8 cellular contexts compared by ENCODE assay signal in the genomic region with DNA sequence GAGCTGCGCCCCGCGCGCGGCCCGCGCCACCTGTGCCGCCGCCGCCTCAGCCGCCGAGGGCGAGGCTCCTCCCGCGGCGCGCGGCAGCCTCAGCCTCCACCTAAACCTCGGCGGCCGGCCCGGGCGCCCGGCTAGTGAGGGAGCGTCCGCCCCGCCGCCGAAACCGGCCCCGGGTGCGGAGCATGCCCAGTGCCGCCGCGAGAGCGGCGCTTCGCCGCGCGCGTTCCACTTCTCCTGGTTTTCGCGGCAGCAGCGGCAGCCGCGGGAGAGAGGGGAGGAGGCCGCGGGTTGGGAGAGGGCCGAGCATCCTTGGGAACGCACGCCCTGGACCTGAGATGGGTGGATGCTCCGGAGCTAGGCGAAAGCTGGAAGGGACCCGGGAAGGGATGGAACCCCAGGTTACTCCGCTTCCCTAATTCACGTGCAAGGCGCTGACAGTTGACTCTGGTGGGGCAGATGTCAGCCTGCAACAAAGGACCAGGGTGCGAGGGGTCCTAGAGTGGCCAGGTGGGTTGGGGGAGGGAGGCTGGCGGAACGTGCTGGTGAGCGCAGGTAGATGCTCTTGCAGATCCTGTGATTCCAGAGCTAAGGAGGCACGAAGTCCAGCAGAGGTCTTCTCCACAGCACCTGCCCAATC. TPM values are rescaled to one million over a fixed set of nuclear protein-coding genes. Genes with fewer than 3 reads are reported as not detected.
DNase-seq lines count a peak whose midpoint lies in the region; TF ChIP-seq lines count a peak whose summit lies in the region.

A gene with protein sequence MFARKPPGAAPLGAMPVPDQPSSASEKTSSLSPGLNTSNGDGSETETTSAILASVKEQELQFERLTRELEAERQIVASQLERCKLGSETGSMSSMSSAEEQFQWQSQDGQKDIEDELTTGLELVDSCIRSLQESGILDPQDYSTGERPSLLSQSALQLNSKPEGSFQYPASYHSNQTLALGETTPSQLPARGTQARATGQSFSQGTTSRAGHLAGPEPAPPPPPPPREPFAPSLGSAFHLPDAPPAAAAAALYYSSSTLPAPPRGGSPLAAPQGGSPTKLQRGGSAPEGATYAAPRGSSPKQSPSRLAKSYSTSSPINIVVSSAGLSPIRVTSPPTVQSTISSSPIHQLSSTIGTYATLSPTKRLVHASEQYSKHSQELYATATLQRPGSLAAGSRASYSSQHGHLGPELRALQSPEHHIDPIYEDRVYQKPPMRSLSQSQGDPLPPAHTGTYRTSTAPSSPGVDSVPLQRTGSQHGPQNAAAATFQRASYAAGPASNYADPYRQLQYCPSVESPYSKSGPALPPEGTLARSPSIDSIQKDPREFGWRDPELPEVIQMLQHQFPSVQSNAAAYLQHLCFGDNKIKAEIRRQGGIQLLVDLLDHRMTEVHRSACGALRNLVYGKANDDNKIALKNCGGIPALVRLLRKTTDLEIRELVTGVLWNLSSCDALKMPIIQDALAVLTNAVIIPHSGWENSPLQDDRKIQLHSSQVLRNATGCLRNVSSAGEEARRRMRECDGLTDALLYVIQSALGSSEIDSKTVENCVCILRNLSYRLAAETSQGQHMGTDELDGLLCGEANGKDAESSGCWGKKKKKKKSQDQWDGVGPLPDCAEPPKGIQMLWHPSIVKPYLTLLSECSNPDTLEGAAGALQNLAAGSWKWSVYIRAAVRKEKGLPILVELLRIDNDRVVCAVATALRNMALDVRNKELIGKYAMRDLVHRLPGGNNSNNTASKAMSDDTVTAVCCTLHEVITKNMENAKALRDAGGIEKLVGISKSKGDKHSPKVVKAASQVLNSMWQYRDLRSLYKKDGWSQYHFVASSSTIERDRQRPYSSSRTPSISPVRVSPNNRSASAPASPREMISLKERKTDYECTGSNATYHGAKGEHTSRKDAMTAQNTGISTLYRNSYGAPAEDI (N-terminal part only) (minus strand): TSS at position 177 of the 637 bp plus-strand sequence. CDS start 593 bp downstream, outside the sequence.

- no peak for TF ChIP-seq CTCF in astrocyte of the cerebellum (IDR thresholded peaks at IDR 0.05; ENCODE audit: low read depth, low read length, missing control alignments)

- no peaks in the 10 kb centered on the region for H3K4me1 ChIP-seq in SJCRH30

- in situ Hi-C loops in astrocyte of the cerebellum (cut with HindIII; ENCODE audit: low sequenced_read_pairs): no loop called here

- DNase-seq in NCI-H1092 treated with DMSO at 0.1 percent for 48 hours (lab: John Stamatoyannopoulos, UW) (peak; percentile 26), NCI-H1092 (lab: John Stamatoyannopoulos, UW) (no peak), NCI-H1105 treated with DMSO at 0.1 percent for 48 hours (lab: John Stamatoyannopoulos, UW) (peak; percentile 77), astrocyte of the cerebellum (ENCODE audit: low read depth) (peak; percentile 73), inferior parietal cortex (ENCODE audit: extremely low spot score) (peak; percentile 72), SJCRH30 (no peak), NK-92 (lab: John Stamatoyannopoulos, UW; ENCODE audit: unreplicated experiment) (no peak)

- no peaks in the 10 kb centered on the region for H3K27me3 ChIP-seq in SJCRH30

- no peaks in the 10 kb centered on the region for H3K9me3 ChIP-seq in SJCRH30 (replicated peaks)

- no peaks in the 10 kb centered on the region for H3K36me3 ChIP-seq in SJCRH30

- peak within 1 kb of the TSS; percentile 80 for H3K27ac ChIP-seq in temporal lobe (ENCODE audit: low read depth, low read length)
- H3K27ac ChIP-seq in SJCRH30: no peak within 1 kb of the TSS

- H3K4me3 ChIP-seq in astrocyte of the cerebellum (ENCODE audit: low read depth, low read length) (peak within 1 kb of the TSS; percentile 60), SJCRH30 (no peak within 1 kb of the TSS)

RNA-seq across cellular contexts. Expression of the gene that starts here (rescaled TPM):
- total RNA-seq in temporal lobe: 115 TPM
- not detected in 2 replicates for total RNA-seq in SJCRH30 (2014; rRNA removed; shearing (Covaris generic))

Comparison
In these comparisons a context has a peak if more than half of its experiments do, and no peak if none do; other contexts are left out.
1. RNA of the gene that starts here (total RNA-seq): 115 TPM in temporal lobe (single experiment); not detected in SJCRH30; every median in the first group is over 100 times any median in the second.
2. DNase-seq: peak in NCI-H1092 treated with DMSO at 0.1 percent for 48 hours (single experiment), NCI-H1105 treated with DMSO at 0.1 percent for 48 hours (single experiment), astrocyte of the cerebellum (single experiment) and inferior parietal cortex (single experiment); none in NCI-H1092 (single experiment), SJCRH30 (0 of 2) and NK-92 (single experiment).